ENCODE assay signal across 12 cellular contexts in the genomic region with DNA sequence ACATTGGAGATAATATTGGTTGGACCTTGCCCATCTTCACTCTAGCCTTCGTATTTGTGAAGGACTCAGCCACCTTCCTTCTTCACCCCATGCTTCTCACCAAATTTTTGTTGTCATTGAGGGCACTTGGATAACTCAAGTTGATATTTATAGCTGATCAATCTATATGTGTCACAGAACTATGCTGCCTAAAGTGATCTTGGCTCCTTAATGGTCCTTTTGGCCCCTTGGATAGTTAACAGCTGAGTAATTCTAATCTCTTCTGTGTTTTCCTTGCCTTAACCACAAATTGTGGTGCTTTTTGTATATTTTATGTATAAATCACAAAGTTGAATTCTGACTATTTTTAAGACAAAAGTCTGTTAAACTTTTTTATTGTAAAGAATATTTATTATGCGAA. TPM values are rescaled to one million over a fixed set of nuclear protein-coding genes. Genes with fewer than 3 reads are reported as not detected.
A peak's percentile ranks its signal among the peaks of the same experiment; 100 is the strongest.
DNase-seq lines count a peak whose midpoint lies in the region; ATAC-seq and TF ChIP-seq lines count a peak whose summit lies in the region.
"Had no signal": no experiment of that assay in that cellular context is flagged by ENCODE, and none has a peak within 500 bp of the region (broad histone marks: within the 10 kb centered on the region; RNA-seq: fewer than 3 reads in every experiment).

No MANE protein-coding gene starts in this region.

- no peak overlapping the region for H3K27ac Mint-ChIP-seq in activated T-cell treated with anti-CD3 and anti-CD28 coated beads, Interleukin-2, amount 50 U/mL, for 72 hours
- H3K27ac Mint-ChIP-seq in activated CD8-positive, alpha-beta T cell treated with anti-CD3 and anti-CD28 coated beads for 36 hours = peak overlapping the region; percentile 78
- H3K27ac Mint-ChIP-seq in stimulated activated naive CD8-positive, alpha-beta T cell treated with anti-CD3 and anti-CD28 coated beads, Interleukin-15, amount 100 ng/mL, for 72 hours = no peak overlapping the region
- H3K27ac Mint-ChIP-seq: CD4-positive, alpha-beta T cell had no signal

- peak overlapping the region; percentile 65 to 95 for H3K4me3 Mint-ChIP-seq in activated T-cell treated with anti-CD3 and anti-CD28 coated beads, Interleukin-2, amount 50 U/mL, for 72 hours
- H3K4me3 Mint-ChIP-seq in activated CD8-positive, alpha-beta T cell treated with anti-CD3 and anti-CD28 coated beads for 36 hours = peak overlapping the region; percentile 98
- H3K4me3 Mint-ChIP-seq in stimulated activated naive CD8-positive, alpha-beta T cell treated with anti-CD3 and anti-CD28 coated beads, Interleukin-15, amount 100 ng/mL, for 72 hours = peak overlapping the region; percentile 76 to 92
- H3K4me3 Mint-ChIP-seq: CD4-positive, alpha-beta T cell had no signal

- no peaks in the 10 kb centered on the region for H3K9me3 Mint-ChIP-seq in activated T-cell treated with anti-CD3 and anti-CD28 coated beads, Interleukin-2, amount 50 U/mL, for 72 hours
- H3K9me3 Mint-ChIP-seq in activated CD8-positive, alpha-beta T cell treated with anti-CD3 and anti-CD28 coated beads for 36 hours = no peaks in the 10 kb centered on the region
- H3K9me3 Mint-ChIP-seq in stimulated activated naive CD8-positive, alpha-beta T cell treated with anti-CD3 and anti-CD28 coated beads, Interleukin-15, amount 100 ng/mL, for 72 hours = no peaks in the 10 kb centered on the region
- H3K9me3 Mint-ChIP-seq: CD4-positive, alpha-beta T cell had no signal

- TF ChIP-seq CTCF in activated CD8-positive, alpha-beta T cell treated with anti-CD3 and anti-CD28 coated beads for 36 hours (IDR thresholded peaks at IDR 0.05) = no peak
- TF ChIP-seq CTCF in fibroblast of the aortic adventitia (IDR thresholded peaks at IDR 0.05; ENCODE audit: insufficient read depth, low read length) = no peak
- no peak for TF ChIP-seq CTCF in GM20000 (IDR thresholded peaks at IDR 0.05; ENCODE audit: extremely low read depth, missing control alignments)

- intact Hi-C loops in activated CD8-positive, alpha-beta T cell treated with anti-CD3 and anti-CD28 coated beads for 36 hours (cut with micrococcal nuclease) = no loop called here

- CTCF ChIA-PET in activated CD8-positive, alpha-beta T cell treated with anti-CD3 and anti-CD28 coated beads for 36 hours (lab: Charles Lee) = interaction anchor here (1.4 kb wide), 1 partner anchor 258 kb away, joined by 3 read pairs; no protein-coding TSS in a partner anchor

- H3K27me3 Mint-ChIP-seq in activated T-cell treated with anti-CD3 and anti-CD28 coated beads, Interleukin-2, amount 50 U/mL, for 72 hours (ENCODE audit: low read depth) = no peaks in the 10 kb centered on the region
- H3K27me3 Mint-ChIP-seq in activated CD8-positive, alpha-beta T cell treated with anti-CD3 and anti-CD28 coated beads for 36 hours = no peaks in the 10 kb centered on the region
- no peaks in the 10 kb centered on the region for H3K27me3 Mint-ChIP-seq in stimulated activated naive CD8-positive, alpha-beta T cell treated with anti-CD3 and anti-CD28 coated beads, Interleukin-15, amount 100 ng/mL, for 72 hours

- peaks cover 46% of the 10 kb centered on the region for H3K4me1 Mint-ChIP-seq in activated T-cell treated with anti-CD3 and anti-CD28 coated beads, Interleukin-2, amount 50 U/mL, for 72 hours (ENCODE audit: low read depth)
- peaks cover 44% of the 10 kb centered on the region for H3K4me1 Mint-ChIP-seq in activated CD8-positive, alpha-beta T cell treated with anti-CD3 and anti-CD28 coated beads for 36 hours (ENCODE audit: low read depth)
- H3K4me1 Mint-ChIP-seq in stimulated activated naive CD8-positive, alpha-beta T cell treated with anti-CD3 and anti-CD28 coated beads, Interleukin-15, amount 100 ng/mL, for 72 hours = peaks cover 48% of the 10 kb centered on the region

- no peak for ATAC-seq in activated T-cell treated with anti-CD3 and anti-CD28 coated beads, Interleukin-2, amount 50 U/mL, for 72 hours (replicated peaks in 1 of 2)
- ATAC-seq in activated CD8-positive, alpha-beta T cell treated with anti-CD3 and anti-CD28 coated beads for 36 hours = no peak
- no peak for ATAC-seq in stimulated activated naive CD8-positive, alpha-beta T cell treated with anti-CD3 and anti-CD28 coated beads, Interleukin-15, amount 100 ng/mL, for 72 hours
- ATAC-seq in left lobe of liver = no peak

- DNase-seq in activated T-cell treated with anti-CD3 and anti-CD28 coated beads, Interleukin-2, amount 50 U/mL, for 72 hours = no peak
- no peak for DNase-seq in activated T-cell treated with anti-CD3 and anti-CD28 coated beads, Interleukin-2, amount 50 U/mL, for 48 hours
- DNase-seq in activated CD8-positive, alpha-beta T cell treated with anti-CD3 and anti-CD28 coated beads for 36 hours = no peak
- DNase-seq in fibroblast of the aortic adventitia (ENCODE audit: low read depth) (peak; percentile 26), GM20000 (ENCODE audit: low spot score) (no peak), left lobe of liver (ENCODE audit: low spot score) (no peak)
- no peak for DNase-seq in stimulated activated naive CD8-positive, alpha-beta T cell treated with anti-CD3 and anti-CD28 coated beads, Interleukin-15, amount 100 ng/mL, for 72 hours
- no peak for DNase-seq in stimulated activated CD4-positive, alpha-beta T cell treated with anti-CD3 and anti-CD28 coated beads, Interleukin-4, amount 100 ng/mL, for 24 hours
- DNase-seq: CD4-positive, alpha-beta T cell; islet precursor cell; NCI-H1436; stimulated activated CD4-positive, alpha-beta T cell treated with anti-CD3 and anti-CD28 coated beads, Interleukin-1b, Interleukin-23, amount 100 ng/mL, for 48 hours had no signal

- POLR2A ChIA-PET in activated CD8-positive, alpha-beta T cell treated with anti-CD3 and anti-CD28 coated beads for 36 hours (lab: Charles Lee) = interaction anchor here (2.0 kb wide), 1 partner anchor 18 kb away, joined by 9 read pairs; no protein-coding TSS in a partner anchor

- H3K4me3 ChIP-seq in fibroblast of the aortic adventitia (ENCODE audit: low read depth, low read length) = peak overlapping the region; percentile 0

- H3K36me3 Mint-ChIP-seq in activated T-cell treated with anti-CD3 and anti-CD28 coated beads, Interleukin-2, amount 50 U/mL, for 72 hours (ENCODE audit: insufficient read depth in 2 of 2) = peaks cover 10 to 35% of the 10 kb centered on the region in 2 donors
- H3K36me3 Mint-ChIP-seq in activated CD8-positive, alpha-beta T cell treated with anti-CD3 and anti-CD28 coated beads for 36 hours (ENCODE audit: low read depth) = peaks cover 75% of the 10 kb centered on the region

RNA-seq across cellular contexts. Expression of a gene that starts 6.6 kb away (rescaled TPM):
- total RNA-seq in activated T-cell treated with anti-CD3 and anti-CD28 coated beads, Interleukin-2, amount 50 U/mL, for 72 hours = 10 to 100 TPM; 39.8 to 58.1 TPM
- 100 to 1,000 TPM; 137 to 144 TPM for total RNA-seq in activated CD8-positive, alpha-beta T cell treated with anti-CD3 and anti-CD28 coated beads for 36 hours
- 33.0 and 44.2 TPM in 2 replicates for total RNA-seq in fibroblast of the aortic adventitia (ENCODE audit: low replicate concordance)
- total RNA-seq in left lobe of liver = 15.0 TPM
